8 cellular contexts compared by ENCODE assay signal in genomic region chr7:116258734-116259133, GRCh38. TPM values are rescaled to one million over a fixed set of nuclear protein-coding genes. Genes with fewer than 3 reads are reported as not detected.
DNase-seq lines count a peak whose midpoint lies in the region; ATAC-seq and TF ChIP-seq lines count a peak whose summit lies in the region.

No MANE protein-coding gene starts in this region.

- ATAC-seq in HG03558 (IDR thresholded peaks at IDR 0.05; ENCODE audit: extremely low read depth, unreplicated experiment), result peak; percentile 37
- ATAC-seq in HG03108 (IDR thresholded peaks at IDR 0.05; ENCODE audit: unreplicated experiment), result no peak
- no peak for ATAC-seq in GM18867 (IDR thresholded peaks at IDR 0.05; ENCODE audit: unreplicated experiment)

- no peak overlapping the region for H4K5ac ChIP-seq in mesendoderm (ENCODE audit: low read length)

- H3K9ac ChIP-seq in SK-N-SH (no peak overlapping the region), mesendoderm (ENCODE audit: low read length) (no peak overlapping the region)

- H3F3A ChIP-seq in SK-N-SH (replicated peaks; ENCODE audit: insufficient read depth), result peaks cover 3% of the 10 kb centered on the region

- H3K23ac ChIP-seq in mesendoderm (ENCODE audit: low read length), result no peak overlapping the region

- H4K8ac ChIP-seq in mesendoderm (ENCODE audit: low read depth, low read length), result no peak overlapping the region

- CTCF ChIA-PET in SK-N-SH (lab: Yijun Ruan, JAX), result interaction anchor here (0.6 to 6.0 kb wide), 47 partner anchors 9 to 899 kb away, joined by 3 to 78 read pairs (median 4); partner anchors contain the start of gene CAV1

- H3K36me3 ChIP-seq in BE2C (no peaks in the 10 kb centered on the region), SK-N-SH (replicated peaks in 1 of 2; ENCODE audit: control insufficient read depth in 1 of 2, insufficient read depth in 2 of 2, low read length in 1 of 2) (peaks cover 0 to 21% of the 10 kb centered on the region in 2 experiments), mesendoderm (ENCODE audit: control insufficient read depth, insufficient read depth, low read length) (no peaks in the 10 kb centered on the region)

- H3K79me2 ChIP-seq in SK-N-SH (ENCODE audit: insufficient read depth), result no peaks in the 10 kb centered on the region
- no peaks in the 10 kb centered on the region for H3K79me2 ChIP-seq in mesendoderm (ENCODE audit: control insufficient read depth, insufficient read depth, low read length)

- no peak overlapping the region for H2BK120ac ChIP-seq in mesendoderm (ENCODE audit: low read depth, low read length)

- H3K4me1 ChIP-seq in BE2C, result no peaks in the 10 kb centered on the region
- H3K4me1 ChIP-seq in SK-N-SH (ENCODE audit: control insufficient read depth in 1 of 2, insufficient read depth in 2 of 2, low read depth in 1 of 2, low read length in 1 of 2), result peaks cover 0 to 12% of the 10 kb centered on the region in 2 experiments; a peak in 2 of 4 replicates
- no peaks in the 10 kb centered on the region for H3K4me1 ChIP-seq in mesendoderm (ENCODE audit: control insufficient read depth, low read depth, low read length)

- H3K4ac ChIP-seq in mesendoderm (ENCODE audit: low read depth, low read length), result no peak overlapping the region

- no peaks in the 10 kb centered on the region for H4K20me1 ChIP-seq in SK-N-SH (ENCODE audit: insufficient read depth)

- H3K4me3 ChIP-seq in BE2C (ENCODE audit: low read depth, low read length), result no peak overlapping the region
- peak overlapping the region in 1 of 2 experiments; percentile 4; a peak in 1 of 4 replicates for H3K4me3 ChIP-seq in SK-N-SH (ENCODE audit: low read depth in 2 of 2, low read length in 1 of 2)
- no peak overlapping the region for H3K4me3 ChIP-seq in mesendoderm (ENCODE audit: low read length)

- no peak overlapping the region for H2AK5ac ChIP-seq in mesendoderm (ENCODE audit: low read length)

- DNase-seq in BE2C, result peak; percentile 25
- DNase-seq in SK-N-SH, result peak; percentile 32
- DNase-seq in dermis microvascular lymphatic vessel endothelial cell (ENCODE audit: low read depth in 2 of 2), result peak; percentile 75 to 81
- peak; percentile 47 for DNase-seq in mesendoderm

- H3K9me3 ChIP-seq in BE2C (no peaks in the 10 kb centered on the region), SK-N-SH (no peaks in the 10 kb centered on the region)

- H3K27ac ChIP-seq in SK-N-SH (ENCODE audit: low read depth in 2 of 2, low read length in 1 of 2) (peak overlapping the region; percentile 31 to 43; a peak in 3 of 4 replicates), mesendoderm (ENCODE audit: low read depth, low read length) (no peak overlapping the region)

- no peak overlapping the region for H2BK5ac ChIP-seq in mesendoderm (ENCODE audit: low read length)

- TF ChIP-seq CTCF in BE2C (IDR thresholded peaks at IDR 0.05; ENCODE audit: low read depth, low read length), result peak; percentile 69
- peak; percentile 47 for TF ChIP-seq CTCF in GM12874 (IDR thresholded peaks at IDR 0.05; ENCODE audit: insufficient read depth, low read depth, low read length)
- peak; percentile 99 for TF ChIP-seq CTCF in SK-N-SH (IDR thresholded peaks at IDR 0.05)

- no peaks in the 10 kb centered on the region for H3K79me1 ChIP-seq in mesendoderm (ENCODE audit: low read length)

- TF ChIP-seq RAD21 in SK-N-SH (IDR thresholded peaks at IDR 0.05; ENCODE audit: low read length), result peak; percentile 87

- no peak overlapping the region for H3K18ac ChIP-seq in mesendoderm (ENCODE audit: low read length)

- 3% methylated on average over 2 of the region's 2 CpGs for WGBS in SK-N-SH (ENCODE audit: low lambda C conversion rate)
- no CpG with 5 or more reads among the region's 2 CpGs for WGBS in mesendoderm (ENCODE audit: extremely low coverage, insufficient coverage, low lambda C conversion rate)

- no peaks in the 10 kb centered on the region for H3K9me2 ChIP-seq in SK-N-SH

- H3K56ac ChIP-seq in mesendoderm (ENCODE audit: low read length), result no peak overlapping the region

- H3K27me3 ChIP-seq in BE2C (no peaks in the 10 kb centered on the region), SK-N-SH (ENCODE audit: insufficient read depth) (no peaks in the 10 kb centered on the region), mesendoderm (ENCODE audit: insufficient read depth, low read length, poor library complexity) (no peaks in the 10 kb centered on the region)

- H3K4me2 ChIP-seq in SK-N-SH, result no peak overlapping the region
- H3K4me2 ChIP-seq in mesendoderm (ENCODE audit: low read length), result no peak overlapping the region

- POLR2A ChIA-PET in SK-N-SH (lab: Yijun Ruan, JAX), result no interaction called here

- no peak overlapping the region for H2BK15ac ChIP-seq in mesendoderm (replicated peaks; ENCODE audit: low read depth)

- H2AFZ ChIP-seq in SK-N-SH (ENCODE audit: low read depth), result no peak overlapping the region

- TF ChIP-seq EP300 in SK-N-SH (IDR thresholded peaks at IDR 0.05; ENCODE audit: borderline replicate concordance in 1 of 2, low read depth in 1 of 2, low read length in 1 of 2), result no peak

TF ChIP-seq in SK-N-SH, 30 proteins besides CTCF, POLR2A, EP300 and RAD21 (continues in another document):
- no peak for TF ChIP-seq USF1 (IDR thresholded peaks at IDR 0.05; ENCODE audit: borderline replicate concordance, low read depth)
- TF ChIP-seq NFIC (IDR thresholded peaks at IDR 0.05; ENCODE audit: borderline replicate concordance), result no peak
- TF ChIP-seq EZH2phosphoT487 (IDR thresholded peaks at IDR 0.05; ENCODE audit: borderline replicate concordance, low read depth), result no peak
- no peak for TF ChIP-seq ELF1 (IDR thresholded peaks at IDR 0.05)
- no peak for TF ChIP-seq FOXJ3 (CRISPR knock-in tag; IDR thresholded peaks at IDR 0.05)
- TF ChIP-seq REST (IDR thresholded peaks at IDR 0.05; ENCODE audit: low read depth, low read length), result no peak
- TF ChIP-seq RCOR1 (IDR thresholded peaks at IDR 0.05; ENCODE audit: low read length), result no peak
- TF ChIP-seq SMC3 (IDR thresholded peaks at IDR 0.05; ENCODE audit: low read depth, low read length), result peak; percentile 89
- no peak for TF ChIP-seq TAF1 (IDR thresholded peaks at IDR 0.05; ENCODE audit: borderline replicate concordance, low read depth, low read length)
- no peak for TF ChIP-seq ZBTB33 (IDR thresholded peaks at IDR 0.05; ENCODE audit: borderline replicate concordance, low read depth)
- no peak for TF ChIP-seq GATA2 (CRISPR knock-in tag; IDR thresholded peaks at IDR 0.05)
- 0 out of 2 replicates have a peak, but pooled peaks have one; percentile 18 for TF ChIP-seq RXRA (IDR thresholded peaks at IDR 0.05; ENCODE audit: borderline replicate concordance, low read depth)
- TF ChIP-seq RFX5 (IDR thresholded peaks at IDR 0.05; ENCODE audit: low read length), result no peak

RNA-seq across cellular contexts. Expression of gene TES, which starts 48.4 kb away (rescaled TPM):
- not detected for polyA plus RNA-seq in BE2C (2012; ENCODE audit: insufficient read depth, insufficient read length, low read depth)
- polyA plus RNA-seq in SK-N-SH (2012; rRNA removed), result 9.5 and 15.6 TPM in 2 replicates
- polyA plus RNA-seq in SK-N-SH (2012; cell fraction: cytosol; rRNA removed), result 12.5 and 13.4 TPM in 2 replicates
- 16.9 and 22.4 TPM in 2 replicates for polyA plus RNA-seq in SK-N-SH (2012; cell fraction: nucleus; rRNA removed)
- 89.5 and 90.5 TPM in 2 replicates for total RNA-seq in dermis microvascular lymphatic vessel endothelial cell
- polyA plus RNA-seq in mesendoderm (2013, experiment 1 of 2), result 85.9 TPM
- 89.4 TPM for polyA plus RNA-seq in mesendoderm (2013, experiment 2 of 2)

Comparison
In these comparisons a context has a peak if more than half of its experiments do, and no peak if none do; other contexts are left out.
1. DNase-seq: peak in every context shown above with its lines; median percentile 78 in dermis microvascular lymphatic vessel endothelial cell; 47 in mesendoderm; 32 in SK-N-SH; 25 in BE2C.
2. CTCF ChIP-seq: peak in every context shown above with its lines; median percentile 99 in SK-N-SH; 69 in BE2C; 47 in GM12874.